In genomic region chr5:175344331-175345200, GRCh38 we compare ENCODE assay signal across 18 cellular contexts.
A peak's percentile ranks its signal among the peaks of the same experiment; 100 is the strongest.
DNase-seq lines count a peak whose midpoint lies in the region; ATAC-seq and TF ChIP-seq lines count a peak whose summit lies in the region.
"Had no signal": no experiment of that assay in that cellular context is flagged by ENCODE, and none has a peak within 500 bp of the region (broad histone marks: within the 10 kb centered on the region; RNA-seq: fewer than 3 reads in every experiment).

No MANE protein-coding gene starts in this region.

- H4K20me1 ChIP-seq in GM23248 (ENCODE audit: insufficient read depth): no peaks in the 10 kb centered on the region
- H4K20me1 ChIP-seq in fibroblast of lung (ENCODE audit: control insufficient read depth, extremely low read depth, insufficient read depth, low read length): no peaks in the 10 kb centered on the region
- no peaks in the 10 kb centered on the region for H4K20me1 ChIP-seq in smooth muscle cell (ENCODE audit: low read depth)

- intact Hi-C loops in body of pancreas (cut with DNase I): no loop called here

- TF ChIP-seq CTCF in fibroblast of lung (conservative IDR thresholded peaks at IDR 0.05 in 1 of 2, IDR thresholded peaks at IDR 0.05 in 1 of 2; ENCODE audit: low read depth in 1 of 2, low read length in 2 of 2) (no peak), smooth muscle cell (IDR thresholded peaks at IDR 0.05; ENCODE audit: borderline replicate concordance, insufficient read depth, poor library complexity, severe bottlenecking) (no peak), body of pancreas (IDR thresholded peaks at IDR 0.05) (no peak)

- WGBS in GM23248 (ENCODE audit: low coverage in 1 of 2, low lambda C conversion rate in 2 of 2, missing lambda C conversion rate in 2 of 2), 2 experiments: 26 to 36% methylated on average over 4 of the region's 4 CpGs
- WGBS in smooth muscle cell (ENCODE audit: low lambda C conversion rate): 38% methylated on average over 4 of the region's 4 CpGs
- WGBS in body of pancreas, 2 donors: 53 to 67% methylated on average over 4 of the region's 4 CpGs

- H3K4me2 ChIP-seq in GM23248 (ENCODE audit: unreplicated experiment) (no peak overlapping the region), fibroblast of lung (ENCODE audit: extremely low read depth, insufficient read depth, low read length) (no peak overlapping the region), smooth muscle cell (peak overlapping the region; percentile 27)

- no peaks in the 10 kb centered on the region for H3K4me1 ChIP-seq in GM23248 (ENCODE audit: insufficient read depth)
- peaks cover 12% of the 10 kb centered on the region for H3K4me1 ChIP-seq in fibroblast of lung (ENCODE audit: control insufficient read depth, extremely low read depth, insufficient read depth, low read length)
- H3K4me1 ChIP-seq in smooth muscle cell (ENCODE audit: low read depth): peaks cover 20% of the 10 kb centered on the region
- H3K4me1 ChIP-seq in body of pancreas: no peaks in the 10 kb centered on the region
- H3K4me1 ChIP-seq: vagina had no signal

- no peaks in the 10 kb centered on the region for H3K36me3 ChIP-seq in GM23248 (ENCODE audit: low read depth)
- H3K36me3 ChIP-seq in fibroblast of lung (ENCODE audit: control insufficient read depth, insufficient read depth, low read length): no peaks in the 10 kb centered on the region
- no peaks in the 10 kb centered on the region for H3K36me3 ChIP-seq in smooth muscle cell (ENCODE audit: low read depth)
- no peaks in the 10 kb centered on the region for H3K36me3 ChIP-seq in body of pancreas (replicated peaks in 1 of 2; ENCODE audit: insufficient read depth in 1 of 2, low read depth in 2 of 2)
- H3K36me3 ChIP-seq: vagina had no signal

- H3F3A ChIP-seq in GM23248 (ENCODE audit: insufficient read depth) (no peaks in the 10 kb centered on the region), smooth muscle cell (ENCODE audit: low read depth) (peaks cover 10% of the 10 kb centered on the region)

- H3K27ac ChIP-seq in GM23248: no peak overlapping the region
- no peak overlapping the region for H3K27ac ChIP-seq in fibroblast of lung (ENCODE audit: insufficient read depth, low read length)
- peak overlapping the region; percentile 34 for H3K27ac ChIP-seq in smooth muscle cell (ENCODE audit: low read depth)
- H3K27ac ChIP-seq in body of pancreas: no peak overlapping the region
- H3K27ac ChIP-seq: vagina had no signal

- no peaks in the 10 kb centered on the region for H3K79me2 ChIP-seq in GM23248 (ENCODE audit: insufficient read depth)
- no peaks in the 10 kb centered on the region for H3K79me2 ChIP-seq in fibroblast of lung (ENCODE audit: control insufficient read depth, insufficient read depth, low read length)
- no peaks in the 10 kb centered on the region for H3K79me2 ChIP-seq in smooth muscle cell (ENCODE audit: low read depth)

- TF ChIP-seq POLR2A in body of pancreas (IDR thresholded peaks at IDR 0.05): no peak

- no peak overlapping the region for H3K9ac ChIP-seq in GM23248
- no peak overlapping the region for H3K9ac ChIP-seq in fibroblast of lung (ENCODE audit: insufficient read depth, low read length)
- no peak overlapping the region for H3K9ac ChIP-seq in smooth muscle cell (ENCODE audit: low read depth)

- DNase-seq in GM23248: peak; percentile 3
- peak; percentile 87 for DNase-seq in RPMI7951 (ENCODE audit: low read depth)
- DNase-seq in fibroblast of lung (ENCODE audit: low read depth in 2 of 2): peak; percentile 8 to 89
- no peak for DNase-seq in smooth muscle cell (lab: John Stamatoyannopoulos, UW; ENCODE audit: unreplicated experiment)
- no peak for DNase-seq in stimulated activated CD4-positive, alpha-beta T cell treated with anti-CD3 and anti-CD28 coated beads, Interleukin-2, amount 100 ng/mL, for 48 hours
- DNase-seq in body of pancreas: no peak
- no peak for DNase-seq in amniotic stem cell (lab: John Stamatoyannopoulos, UW)
- DNase-seq: activated CD8-positive, alpha-beta memory T cell treated with anti-CD3 and anti-CD28 coated beads for 24 hours; activated naive CD4-positive, alpha-beta T cell; central memory CD4-positive, alpha-beta T cell; H7; head of caudate nucleus; naive thymus-derived CD4-positive, alpha-beta T cell; NCI-H2029 treated with DMSO at 0.1 percent for 48 hours; Right ventricle myocardium superior; stimulated activated naive B cell treated with anti-CD40 and anti-IgM and Interleukin-4, amounts not matched to agents 10 μg/mL and 1 μg/mL and 100 μg/mL, for 72 hours had no signal

- H2AFZ ChIP-seq in GM23248 (no peak overlapping the region), fibroblast of lung (ENCODE audit: low read length) (no peak overlapping the region), smooth muscle cell (ENCODE audit: low read depth) (no peak overlapping the region)

- H3K9me3 ChIP-seq in GM23248 (ENCODE audit: low read depth) (no peaks in the 10 kb centered on the region), fibroblast of lung (ENCODE audit: control insufficient read depth, insufficient read depth, low read depth, low read length) (no peaks in the 10 kb centered on the region), smooth muscle cell (replicated peaks; ENCODE audit: low read depth) (no peaks in the 10 kb centered on the region), body of pancreas (no peaks in the 10 kb centered on the region)
- H3K9me3 ChIP-seq: vagina had no signal

- H3K4me3 ChIP-seq in GM23248 (no peak overlapping the region), fibroblast of lung (replicated peaks in 1 of 4; ENCODE audit: control extremely low read depth in 1 of 4, insufficient read depth in 1 of 4, low read depth in 3 of 4, low read length in 4 of 4) (no peak overlapping the region), smooth muscle cell (no peak overlapping the region), body of pancreas (no peak overlapping the region)
- H3K4me3 ChIP-seq: vagina had no signal

- H3K27me3 ChIP-seq in GM23248 (replicated peaks; ENCODE audit: insufficient read depth) (no peaks in the 10 kb centered on the region), fibroblast of lung (ENCODE audit: control insufficient read depth, insufficient read depth, low read length) (no peaks in the 10 kb centered on the region), smooth muscle cell (ENCODE audit: low read depth) (no peaks in the 10 kb centered on the region), body of pancreas (no peaks in the 10 kb centered on the region)
- H3K27me3 ChIP-seq: vagina had no signal

- in situ Hi-C loops in GM23248 (cut with MboI): no loop called here

- no peaks in the 10 kb centered on the region for H3K9me2 ChIP-seq in GM23248 (ENCODE audit: insufficient read depth)

- ATAC-seq in body of pancreas: no peak
- ATAC-seq: left lobe of liver; naive thymus-derived CD4-positive, alpha-beta T cell; stimulated activated naive B cell treated with anti-CD40 and anti-IgM and Interleukin-4, amounts not matched to agents 10 μg/mL and 1 μg/mL and 100 μg/mL, for 72 hours had no signal

Comparison
In these comparisons a context has a peak if more than half of its experiments do, and no peak if none do; other contexts are left out.
1. DNase-seq: peak in GM23248 (single experiment), RPMI7951 (single experiment) and fibroblast of lung (2 of 2); none in smooth muscle cell (single experiment), stimulated activated CD4-positive, alpha-beta T cell treated with anti-CD3 and anti-CD28 coated beads, Interleukin-2, amount 100 ng/mL, for 48 hours (0 of 2), body of pancreas (0 of 4) and amniotic stem cell (single experiment).